In genomic region chr5:149367972-149368645, GRCh38 we compare ENCODE assay signal across 13 cellular contexts. TPM values are rescaled to one million over a fixed set of nuclear protein-coding genes. Genes with fewer than 3 reads are reported as not detected.
DNase-seq lines count a peak whose midpoint lies in the region; ATAC-seq, FAIRE-seq and TF ChIP-seq lines count a peak whose summit lies in the region.
"Had no signal": no experiment of that assay in that cellular context is flagged by ENCODE, and none has a peak within 500 bp of the region (broad histone marks: within the 10 kb centered on the region; RNA-seq: fewer than 3 reads in every experiment).

No MANE protein-coding gene starts in this region.

- no peak for TF ChIP-seq EP300 in A549 (IDR thresholded peaks at IDR 0.05)
- TF ChIP-seq EP300 in gastroesophageal sphincter (IDR thresholded peaks at IDR 0.05), result no peak

- 91% methylated on average over 22 of the region's 22 CpGs for WGBS in A549 (ENCODE audit: missing lambda C conversion rate)
- WGBS in gastroesophageal sphincter (ENCODE audit: low coverage in 1 of 2), 2 donors, result 64% methylated on average over 12 of the region's 22 CpGs; no CpG with 5 or more reads in 1 of the 2 donors

- no peaks in the 10 kb centered on the region for H3F3A ChIP-seq in PC-3 (ENCODE audit: low read length, unreplicated experiment)

- no peak for TF ChIP-seq RAD21 in A549 (conservative IDR thresholded peaks at IDR 0.05 in 1 of 2, IDR thresholded peaks at IDR 0.05 in 1 of 2)

- CTCF ChIA-PET in A549 (lab: Yijun Ruan, JAX), result interaction anchor here (0.6 to 44.9 kb wide), 35 partner anchors 9 to 253 kb away, joined by 3 to 1709 read pairs (median 4); partner anchors contain the start of genes ARHGEF37, IL17B and PCYOX1L
- CTCF ChIA-PET in PC-3 (lab: Charles Lee), result interaction anchor here (0.5 to 2.5 kb wide), 9 partner anchors 10 to 380 kb away, joined by 3 to 17 read pairs (median 5); partner anchors contain the start of gene PCYOX1L

- H3K9me2 ChIP-seq in PC-3 (replicated peaks; ENCODE audit: low read length), result no peaks in the 10 kb centered on the region

- POLR2A ChIA-PET in A549 (lab: Yijun Ruan, JAX), result interaction anchor here (0.6 to 0.8 kb wide), 2 partner anchors 10 to 158 kb away, joined by 3 to 5 read pairs; partner anchors contain the start of gene PCYOX1L
- POLR2A ChIA-PET in PC-3 (lab: Charles Lee; ENCODE audit: unreplicated experiment), result no interaction called here

- peak overlapping the region; percentile 33; the same call in 1 of the 3 replicates for H3K4me2 ChIP-seq in A549
- peak overlapping the region; percentile 8; the same call in 1 of the 2 replicates for H3K4me2 ChIP-seq in PC-3 (ENCODE audit: low read length)
- H3K4me2 ChIP-seq: GM23338 had no signal

- H3K4me3 ChIP-seq in A549 (no peak overlapping the region), PC-3 (ENCODE audit: low read length) (no peak overlapping the region), gastroesophageal sphincter (no peak overlapping the region)
- H3K4me3 ChIP-seq: GM23338 had no signal

- no peak for ATAC-seq in A549
- ATAC-seq in PC-3, result no peak
- no peak for ATAC-seq in gastroesophageal sphincter
- ATAC-seq in sciatic nerve, result no peak
- no peak for ATAC-seq in GM21717 (IDR thresholded peaks at IDR 0.05; ENCODE audit: unreplicated experiment)
- ATAC-seq in GM19397 (IDR thresholded peaks at IDR 0.05; ENCODE audit: unreplicated experiment), result no peak
- no peak for ATAC-seq in HG03565 (IDR thresholded peaks at IDR 0.05; ENCODE audit: unreplicated experiment)

- H3K9me3 ChIP-seq in A549 (no peaks in the 10 kb centered on the region), PC-3 (ENCODE audit: low read length) (no peaks in the 10 kb centered on the region), gastroesophageal sphincter (no peaks in the 10 kb centered on the region)

- H3K9ac ChIP-seq in PC-3 (ENCODE audit: low read length), result no peak overlapping the region
- H3K9ac ChIP-seq: KMS-11 had no signal

- no peaks in the 10 kb centered on the region for H3K79me2 ChIP-seq in PC-3 (ENCODE audit: low read length)

- H3K27ac ChIP-seq in A549 (no peak overlapping the region), PC-3 (ENCODE audit: low read length) (no peak overlapping the region), gastroesophageal sphincter (peak overlapping the region in 3 of 4 donors; percentile 73 to 75 (median 73))
- H3K27ac ChIP-seq: KMS-11 had no signal

- FAIRE-seq in A549 (lab: Jason Lieb, UNC), result no peak

- H3K36me3 ChIP-seq in PC-3 (ENCODE audit: low read depth, low read length), result no peaks in the 10 kb centered on the region
- no peaks in the 10 kb centered on the region for H3K36me3 ChIP-seq in gastroesophageal sphincter

- intact Hi-C loops in PC-3 (cut with micrococcal nuclease) (loop anchor here (1.0 to 5.0 kb wide), 2 partner anchors 51 to 101 kb away; no protein-coding TSS in a partner anchor), sciatic nerve (cut with DNase I) (no loop called here)

- TF ChIP-seq CTCF in A549 (IDR thresholded peaks at IDR 0.05), result no peak
- no peak for TF ChIP-seq CTCF in PC-3 (conservative IDR thresholded peaks at IDR 0.05; ENCODE audit: low read depth, low read length)
- no peak for TF ChIP-seq CTCF in gastroesophageal sphincter (IDR thresholded peaks at IDR 0.05)

- DNase-seq in A549 (ENCODE audit: low read depth in 1 of 2, low spot score in 1 of 2) (no peak), PC-3 (no peak), sciatic nerve (ENCODE audit: low spot score) (peak; percentile 55)
- DNase-seq: DMS79 had no signal

- H3K4me1 ChIP-seq in A549 (peaks cover 4% of the 10 kb centered on the region; the same call in 1 of the 3 replicates), PC-3 (ENCODE audit: insufficient read depth, low read length) (no peaks in the 10 kb centered on the region), gastroesophageal sphincter (peaks cover 0 to 53% (median 13%) of the 10 kb centered on the region in 3 donors)

- H4K20me1 ChIP-seq in PC-3 (ENCODE audit: low read length), result no peaks in the 10 kb centered on the region

- peak overlapping the region; percentile 23; the same call in 1 of the 2 replicates for H2AFZ ChIP-seq in PC-3 (ENCODE audit: low read length)
- H2AFZ ChIP-seq: GM23338 had no signal

- BruUV-seq in PC-3 (replicated peaks; lab: Mats Ljungman, UMichigan), result no TSS peak

- TF ChIP-seq POLR2A in A549 (IDR thresholded peaks at IDR 0.05; ENCODE audit: low read length) (no peak), gastroesophageal sphincter (IDR thresholded peaks at IDR 0.05) (no peak)

- H3K27me3 ChIP-seq in PC-3 (ENCODE audit: low read length) (no peaks in the 10 kb centered on the region), gastroesophageal sphincter (no peaks in the 10 kb centered on the region)

TF ChIP-seq in A549, 52 proteins besides CTCF, POLR2A, EP300 and RAD21:
- no peak for TF ChIP-seq MAX (IDR thresholded peaks at IDR 0.05)
- TF ChIP-seq E2F6 (IDR thresholded peaks at IDR 0.05; ENCODE audit: borderline replicate concordance, low read depth), result no peak
- TF ChIP-seq KDM1A (IDR thresholded peaks at IDR 0.05; ENCODE audit: low read depth), result no peak
- TF ChIP-seq ZSCAN20 (CRISPR knock-in tag; IDR thresholded peaks at IDR 0.05), result no peak
- no peak for TF ChIP-seq ZNF302 (CRISPR knock-in tag; IDR thresholded peaks at IDR 0.05)
- no peak for TF ChIP-seq JUNB (IDR thresholded peaks at IDR 0.05)
- no peak for TF ChIP-seq EHMT2 (IDR thresholded peaks at IDR 0.05; ENCODE audit: low read depth)
- TF ChIP-seq NPAS2 (CRISPR knock-in tag; IDR thresholded peaks at IDR 0.05; ENCODE audit: borderline replicate concordance), result no peak
- TF ChIP-seq EHF (CRISPR knock-in tag; IDR thresholded peaks at IDR 0.05), result no peak
TF ChIP-seq in A549: peak in this region for 0.

RNA-seq across cellular contexts. Expression of gene PCYOX1L, which starts 10.3 kb away (rescaled TPM):
- polyA plus RNA-seq in A549 (2011; rRNA removed) (6.7 and 7.0 TPM in 2 replicates), A549 (2017; fragmentation: RNase III; extraction: RNeasy Plus Mini Kit Qiagen cat#74134 plus additional on column Dnase treatment) (1.8 to 2.2 TPM (median 2.1 TPM) in 3 replicates)
- polyA plus RNA-seq in A549 (2012; cell fraction: cytosol; rRNA removed), result 4.3 and 5.1 TPM in 2 replicates
- 9.9 and 10.8 TPM in 2 replicates for polyA plus RNA-seq in A549 (2012; cell fraction: nucleus; rRNA removed)
- 4.6 and 5.8 TPM in 2 replicates for polyA minus RNA-seq in A549 (2011; rRNA and poly(A)+ RNA removed)
- total RNA-seq in PC-3 (2014; rRNA removed) (11.9 and 12.8 TPM in 2 replicates), gastroesophageal sphincter (1 to 10 TPM; 2.5 to 4.7 (median 3.8) TPM), sciatic nerve (10.8 TPM)

RNA-seq across cellular contexts. Expression of gene IL17B, which starts 11.0 kb away (rescaled TPM):
- polyA plus RNA-seq in A549 (2011; rRNA removed) (0.23 and 0.30 TPM in 2 replicates), A549 (2017; fragmentation: RNase III; extraction: RNeasy Plus Mini Kit Qiagen cat#74134 plus additional on column Dnase treatment) (not detected in 3 replicates)
- polyA plus RNA-seq in A549 (2012; cell fraction: cytosol; rRNA removed), result 0.33 and 0.34 TPM in 2 replicates
- polyA plus RNA-seq in A549 (2012; cell fraction: nucleus; rRNA removed), result 0.28 and 0.49 TPM in 2 replicates
- polyA minus RNA-seq in A549 (2011; rRNA and poly(A)+ RNA removed), result not detected in 2 replicates
- total RNA-seq in PC-3 (2014; rRNA removed) (not detected in 2 replicates), gastroesophageal sphincter (1 to 10 TPM; 2.3 to 7.2 (median 4.0) TPM), sciatic nerve (51.7 TPM)
- total RNA-seq: A673, Calu3, GM23338, MCF 10A had no signal
- polyA plus RNA-seq: GM23338 had no signal

RNA-seq across cellular contexts. Expression of gene GRPEL2, which starts 22.8 kb away (rescaled TPM):
- polyA plus RNA-seq in A549 (2011; rRNA removed) (17.0 and 26.4 TPM in 2 replicates), A549 (2017; fragmentation: RNase III; extraction: RNeasy Plus Mini Kit Qiagen cat#74134 plus additional on column Dnase treatment) (9.1 to 10.4 TPM (median 9.7 TPM) in 3 replicates)
- polyA plus RNA-seq in A549 (2012; cell fraction: cytosol; rRNA removed), result 5.1 and 5.4 TPM in 2 replicates
- 3.6 and 5.1 TPM in 2 replicates for polyA plus RNA-seq in A549 (2012; cell fraction: nucleus; rRNA removed)
- polyA minus RNA-seq in A549 (2011; rRNA and poly(A)+ RNA removed), result 23.5 and 25.1 TPM in 2 replicates
- total RNA-seq in PC-3 (2014; rRNA removed) (43.8 and 49.4 TPM in 2 replicates), gastroesophageal sphincter (10 to 100 TPM in 3 of 4 donors, 1 to 10 TPM in 1; 9.3 to 12.0 (median 11.1) TPM), sciatic nerve (21.6 TPM)

Comparison
In these comparisons a context has a peak if more than half of its experiments do, and no peak if none do; other contexts are left out.
1. H3K27ac ChIP-seq: peak in gastroesophageal sphincter (3 of 4); none in A549 (0 of 2) and PC-3 (single experiment).